21 cellular contexts compared by ENCODE assay signal in genomic region chr11:63530021-63530420, GRCh38. TPM values are rescaled to one million over a fixed set of nuclear protein-coding genes. Genes with fewer than 3 reads are reported as not detected.
A peak's percentile ranks its signal among the peaks of the same experiment; 100 is the strongest.
DNase-seq lines count a peak whose midpoint lies in the region; ATAC-seq and TF ChIP-seq lines count a peak whose summit lies in the region.
"Had no signal": no experiment of that assay in that cellular context is flagged by ENCODE, and none has a peak within 500 bp of the region (broad histone marks: within the 10 kb centered on the region; RNA-seq: fewer than 3 reads in every experiment).

No MANE protein-coding gene starts in this region.

- no peaks in the 10 kb centered on the region for H3K27me3 ChIP-seq in dorsolateral prefrontal cortex
- no peaks in the 10 kb centered on the region for H3K27me3 ChIP-seq in lower lobe of right lung (ENCODE audit: low read depth)
- H3K27me3 ChIP-seq in effector memory CD4-positive, alpha-beta T cell (replicated peaks; ENCODE audit: control insufficient read depth, insufficient read depth, low read length, poor library complexity, severe bottlenecking), result no peaks in the 10 kb centered on the region
- H3K27me3 ChIP-seq: BLaER1 treated with 17β-estradiol and CSF1 and Interleukin-3, amounts not matched to agents 10 nM and 100 nM; pancreas had no signal

- H3K9me3 ChIP-seq in lower lobe of right lung, result no peaks in the 10 kb centered on the region
- H3K9me3 ChIP-seq in effector memory CD4-positive, alpha-beta T cell (ENCODE audit: control insufficient read depth, low read length), result no peaks in the 10 kb centered on the region
- H3K9me3 ChIP-seq: BLaER1 treated with 17β-estradiol and CSF1 and Interleukin-3, amounts not matched to agents 10 nM and 100 nM; pancreas had no signal

- DNase-seq in HT-29 (ENCODE audit: low spot score) (peak; percentile 15), dorsolateral prefrontal cortex (peak in 5 of 10 donors; percentile 47 to 72 (median 60)), lower lobe of right lung (no peak)
- no peak for DNase-seq in effector memory CD4-positive, alpha-beta T cell
- DNase-seq: activated CD8-positive, alpha-beta T cell treated with anti-CD3 and anti-CD28 coated beads for 36 hours; left cardiac atrium; NCI-H187; NCI-H446; pancreas; small intestine; T-helper 1 cell had no signal

- intact Hi-C loops in dorsolateral prefrontal cortex (cut with DNase I), result no loop called here
- intact Hi-C loops in lower lobe of right lung (cut with DNase I), result no loop called here

- H3K27ac ChIP-seq in dorsolateral prefrontal cortex, result peak overlapping the region in 58 of 59 donors; percentile 14 to 96 (median 88)
- H3K27ac ChIP-seq in lower lobe of right lung, result peak overlapping the region; percentile 76
- peak overlapping the region; percentile 92 for H3K27ac ChIP-seq in temporal lobe (ENCODE audit: low read depth, low read length)
- no peak overlapping the region for H3K27ac ChIP-seq in effector memory CD4-positive, alpha-beta T cell (ENCODE audit: insufficient read depth, low read length, poor library complexity, severe bottlenecking)
- H3K27ac ChIP-seq: pancreas, RWPE1, VCaP had no signal

- H3K36me3 ChIP-seq in lower lobe of right lung, result no peaks in the 10 kb centered on the region
- no peaks in the 10 kb centered on the region for H3K36me3 ChIP-seq in effector memory CD4-positive, alpha-beta T cell (ENCODE audit: control insufficient read depth, insufficient read depth, low read length)
- H3K36me3 ChIP-seq: BLaER1 treated with 17β-estradiol and CSF1 and Interleukin-3, amounts not matched to agents 10 nM and 100 nM; pancreas had no signal

- H3K4me3 ChIP-seq in dorsolateral prefrontal cortex (no peak overlapping the region), lower lobe of right lung (no peak overlapping the region)
- no peak overlapping the region for H3K4me3 ChIP-seq in effector memory CD4-positive, alpha-beta T cell (ENCODE audit: insufficient read depth, low read depth, low read length, poor library complexity, severe bottlenecking)
- H3K4me3 ChIP-seq: BLaER1 treated with 17β-estradiol and CSF1 and Interleukin-3, amounts not matched to agents 10 nM and 100 nM; pancreas had no signal

- TF ChIP-seq CTCF in dorsolateral prefrontal cortex (IDR thresholded peaks at IDR 0.05 in 54 of 56, conservative IDR thresholded peaks at IDR 0.05 in 2 of 56; ENCODE audit: low read depth in 1 of 56, partially characterized antibody in 56 of 56) (no peak), lower lobe of right lung (IDR thresholded peaks at IDR 0.05) (no peak)

- ATAC-seq in lower lobe of right lung (no peak), GM18858 (IDR thresholded peaks at IDR 0.05; ENCODE audit: unreplicated experiment) (no peak), GM21390 (IDR thresholded peaks at IDR 0.05; ENCODE audit: unreplicated experiment) (no peak), HG02759 (IDR thresholded peaks at IDR 0.05; ENCODE audit: unreplicated experiment) (no peak)
- ATAC-seq: activated CD8-positive, alpha-beta T cell treated with anti-CD3 and anti-CD28 coated beads for 36 hours; left cardiac atrium; pancreas had no signal

- H3K4me1 ChIP-seq in lower lobe of right lung, result peaks cover 25% of the 10 kb centered on the region
- H3K4me1 ChIP-seq in effector memory CD4-positive, alpha-beta T cell (ENCODE audit: control insufficient read depth, insufficient read depth, low read length, poor library complexity, severe bottlenecking), result peaks cover 38% of the 10 kb centered on the region

RNA-seq across cellular contexts. Expression of gene PLAAT4, which starts 6.6 kb away (rescaled TPM):
- 61.8 and 73.6 TPM in 2 replicates for total RNA-seq in HT-29 (2014; rRNA removed; shearing (Covaris generic))
- total RNA-seq in dorsolateral prefrontal cortex, result 100 to 1,000 TPM in 2 of 120 experiments, 10 to 100 TPM in 118; 11.2 to 117 (median 25.4) TPM
- 150 TPM for total RNA-seq in lower lobe of right lung
- 3.0 TPM for total RNA-seq in temporal lobe

RNA-seq across cellular contexts. Expression of gene LGALS12, which starts 24.1 kb away (rescaled TPM):
- total RNA-seq in HT-29 (2014; rRNA removed; shearing (Covaris generic)), result not detected in 2 replicates
- under 1 TPM in 16 of 120 experiments, not detected in 104; 0.23 to 0.60 (median 0.40) TPM for total RNA-seq in dorsolateral prefrontal cortex
- total RNA-seq in lower lobe of right lung, result 0.68 TPM
- total RNA-seq in temporal lobe, result not detected
- total RNA-seq: activated CD8-positive, alpha-beta T cell treated with anti-CD3 and anti-CD28 coated beads for 36 hours; M059J; ureter had no signal

RNA-seq across cellular contexts. Expression of gene PLAAT2, which starts 33.2 kb away (rescaled TPM):
- total RNA-seq in HT-29 (2014; rRNA removed; shearing (Covaris generic)), result 0.57 and 4.2 TPM in 2 replicates
- 1 to 10 TPM in 9 of 120 experiments, under 1 TPM in 13, not detected in 98; 0.64 to 1.7 (median 0.90) TPM for total RNA-seq in dorsolateral prefrontal cortex
- total RNA-seq in lower lobe of right lung, result 2.9 TPM
- 0.25 TPM for total RNA-seq in temporal lobe
- total RNA-seq: H4, pancreas had no signal

RNA-seq across cellular contexts. Expression of gene PLAAT5, which starts 39.1 kb away (rescaled TPM):
- total RNA-seq in HT-29 (2014; rRNA removed; shearing (Covaris generic)), result 0.21 and 0.79 TPM in 2 replicates
- 10 to 100 TPM in 8 of 120 experiments, 1 to 10 TPM in 112; 1.7 to 13.3 (median 6.4) TPM for total RNA-seq in dorsolateral prefrontal cortex
- 2.2 TPM for total RNA-seq in lower lobe of right lung
- 1.5 TPM for total RNA-seq in temporal lobe
- total RNA-seq: H4, M059J had no signal
